ENCODE assay signal across 9 cellular contexts in the genomic region with DNA sequence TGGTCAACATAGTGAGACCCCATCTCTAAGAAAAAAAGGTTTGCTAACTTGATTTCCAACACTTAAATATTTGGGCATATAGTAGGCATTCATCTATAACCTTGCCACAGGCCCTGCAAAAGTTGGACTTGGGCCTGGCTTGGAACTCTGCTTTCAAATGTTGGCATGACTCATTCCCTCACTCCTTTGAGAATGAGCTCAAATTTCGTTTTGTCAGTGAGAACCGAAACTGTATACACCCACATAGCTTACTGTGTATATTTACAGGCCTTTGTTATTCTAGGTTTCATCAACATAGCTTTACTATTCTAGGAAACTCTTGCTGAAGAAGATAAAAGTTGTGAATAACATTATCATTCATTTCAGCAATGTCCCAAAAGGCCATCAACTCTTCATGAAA.
DNase-seq lines count a peak whose midpoint lies in the region; ATAC-seq, FAIRE-seq and TF ChIP-seq lines count a peak whose summit lies in the region.
"Had no signal": no experiment of that assay in that cellular context is flagged by ENCODE, and none has a peak within 500 bp of the region (broad histone marks: within the 10 kb centered on the region; RNA-seq: fewer than 3 reads in every experiment).

No MANE protein-coding gene starts in this region.

- no peak for FAIRE-seq in keratinocyte (lab: Jason Lieb, UNC)

- peak overlapping the region; percentile 13 for H3K27ac ChIP-seq in keratinocyte (ENCODE audit: control insufficient read depth, insufficient read depth, low read length)
- H3K27ac ChIP-seq in WERI-Rb-1, result no peak overlapping the region

- no peak overlapping the region for H3K4me3 ChIP-seq in keratinocyte (ENCODE audit: control insufficient read depth in 2 of 3, extremely low read depth in 1 of 3, insufficient read depth in 2 of 3, low read depth in 1 of 3, low read length in 3 of 3)
- H3K4me3 ChIP-seq in WERI-Rb-1 (ENCODE audit: low read depth, low read length), result no peak overlapping the region

- H3K79me2 ChIP-seq in keratinocyte (ENCODE audit: control insufficient read depth, insufficient read depth, low read length), result no peaks in the 10 kb centered on the region

- H3K9me3 Mint-ChIP-seq in activated T-cell treated with anti-CD3 and anti-CD28 coated beads, Interleukin-2, amount 50 U/mL, for 24 hours, result no peaks in the 10 kb centered on the region
- no peaks in the 10 kb centered on the region for H3K9me3 Mint-ChIP-seq in immature natural killer cell

- H3K36me3 Mint-ChIP-seq in activated T-cell treated with anti-CD3 and anti-CD28 coated beads, Interleukin-2, amount 50 U/mL, for 24 hours (ENCODE audit: low read depth), result no peaks in the 10 kb centered on the region
- H3K36me3 Mint-ChIP-seq in immature natural killer cell, result no peaks in the 10 kb centered on the region

- peaks cover 37% of the 10 kb centered on the region for H3K27me3 Mint-ChIP-seq in activated T-cell treated with anti-CD3 and anti-CD28 coated beads, Interleukin-2, amount 50 U/mL, for 24 hours
- peaks cover 2 to 9% (median 3%) of the 10 kb centered on the region in 3 donors for H3K27me3 Mint-ChIP-seq in immature natural killer cell (ENCODE audit: low read depth in 3 of 3)

- H3K4me1 Mint-ChIP-seq in activated T-cell treated with anti-CD3 and anti-CD28 coated beads, Interleukin-2, amount 50 U/mL, for 24 hours (ENCODE audit: low read depth), result peaks cover 8% of the 10 kb centered on the region
- no peaks in the 10 kb centered on the region for H3K4me1 Mint-ChIP-seq in immature natural killer cell

- TF ChIP-seq CTCF in keratinocyte (optimal IDR thresholded peaks at IDR 0.05 in 1 of 3, IDR thresholded peaks at IDR 0.05 in 1 of 3, conservative IDR thresholded peaks at IDR 0.05 in 1 of 3; ENCODE audit: extremely low read depth in 1 of 3, insufficient read depth in 2 of 3, low read length in 3 of 3) (no peak), WERI-Rb-1 (IDR thresholded peaks at IDR 0.05; ENCODE audit: low read depth, low read length) (no peak)

- no peak for DNase-seq in activated T-cell treated with anti-CD3 and anti-CD28 coated beads, Interleukin-2, amount 50 U/mL, for 24 hours
- no peak for DNase-seq in activated T-cell treated with anti-CD3 and anti-CD28 coated beads for 4 hours
- peak; percentile 51 for DNase-seq in OCI-M1 (lab: John Stamatoyannopoulos, UW)
- DNase-seq in keratinocyte (ENCODE audit: low read depth, low spot score), result no peak
- DNase-seq in GOT3 (lab: John Stamatoyannopoulos, UW), result no peak
- DNase-seq in immature natural killer cell, result no peak
- no peak for DNase-seq in WERI-Rb-1
- DNase-seq: DND-41 had no signal

- no peaks in the 10 kb centered on the region for H3K9me3 ChIP-seq in keratinocyte (ENCODE audit: control insufficient read depth, low read depth, low read length)
- H3K9me3 ChIP-seq in WERI-Rb-1 (ENCODE audit: severe bottlenecking), result no peaks in the 10 kb centered on the region

- H3K4me1 ChIP-seq in keratinocyte (ENCODE audit: control insufficient read depth, extremely low read depth, insufficient read depth, low read length), result no peaks in the 10 kb centered on the region

- no peak overlapping the region for H2AFZ ChIP-seq in keratinocyte (ENCODE audit: control insufficient read depth, low read length)

- peak overlapping the region; percentile 80 for H3K27ac Mint-ChIP-seq in activated T-cell treated with anti-CD3 and anti-CD28 coated beads, Interleukin-2, amount 50 U/mL, for 24 hours
- no peak overlapping the region for H3K27ac Mint-ChIP-seq in immature natural killer cell

- no peak overlapping the region for H3K9ac ChIP-seq in keratinocyte (ENCODE audit: control insufficient read depth, extremely low read depth, insufficient read depth, low read length)

- dilution Hi-C loops in keratinocyte (cut with MboI; ENCODE audit: extremely low pct_ligation_motif_present, low sequenced_read_pairs), result no loop called here

- H3K36me3 ChIP-seq in keratinocyte (ENCODE audit: control insufficient read depth in 2 of 2, extremely low read depth in 1 of 2, insufficient read depth in 2 of 2, low read length in 2 of 2) (no peaks in the 10 kb centered on the region), WERI-Rb-1 (no peaks in the 10 kb centered on the region)

- no peak overlapping the region for H3K4me2 ChIP-seq in keratinocyte (ENCODE audit: control insufficient read depth, extremely low read depth, insufficient read depth, low read depth, low read length)

- H3K27me3 ChIP-seq in keratinocyte (ENCODE audit: control insufficient read depth, extremely low read depth, insufficient read depth, low read length) (no peaks in the 10 kb centered on the region), WERI-Rb-1 (ENCODE audit: insufficient read depth, low read depth, severe bottlenecking) (no peaks in the 10 kb centered on the region)

- no peak overlapping the region for H3K4me3 Mint-ChIP-seq in activated T-cell treated with anti-CD3 and anti-CD28 coated beads, Interleukin-2, amount 50 U/mL, for 24 hours
- H3K4me3 Mint-ChIP-seq in immature natural killer cell, result no peak overlapping the region

- no peaks in the 10 kb centered on the region for H4K20me1 ChIP-seq in keratinocyte (ENCODE audit: control insufficient read depth, extremely low read depth, insufficient read depth, low read length)

- H3K9me1 ChIP-seq in keratinocyte (ENCODE audit: control insufficient read depth, extremely low read depth, insufficient read depth, low read length), result no peaks in the 10 kb centered on the region

- ATAC-seq in HG02759 (IDR thresholded peaks at IDR 0.05; ENCODE audit: unreplicated experiment), result peak; percentile 100
